ENCODE assay signal across 8 cellular contexts in genomic region chr17:27354051-27354490, GRCh38.
A peak's percentile ranks its signal among the peaks of the same experiment; 100 is the strongest.
DNase-seq lines count a peak whose midpoint lies in the region; ATAC-seq, FAIRE-seq and TF ChIP-seq lines count a peak whose summit lies in the region.

No MANE protein-coding gene starts in this region.

- peak overlapping the region; percentile 70 for H3K9ac ChIP-seq in keratinocyte (ENCODE audit: control insufficient read depth, extremely low read depth, insufficient read depth, low read length)

- H3K27ac ChIP-seq in keratinocyte (ENCODE audit: control insufficient read depth, insufficient read depth, low read length), result peak overlapping the region; percentile 84
- H3K27ac ChIP-seq in testis, result peak overlapping the region; percentile 73 to 93

- H2AFZ ChIP-seq in keratinocyte (ENCODE audit: control insufficient read depth, low read length), result peak overlapping the region; percentile 93

- no peak for DNase-seq in activated CD8-positive, alpha-beta memory T cell treated with anti-CD3 and anti-CD28 coated beads, Interleukin-2, amount 10 ng/mL, durations not matched to agents 7 days and 5 days
- no peak for DNase-seq in activated CD8-positive, alpha-beta memory T cell treated with anti-CD3 and anti-CD28 coated beads, Interleukin-2, amount 50 U/mL, for 48 hours
- no peak for DNase-seq in activated T-helper 1 cell treated with anti-CD3 and anti-CD28 coated beads, Interleukin-12 subunit alpha, Interleukin-12 subunit beta, Interleukin-2, Interleukin-4 antibody, amounts not matched to agents 30 ng/mL and 10 ng/mL and 1 ng/mL, durations not matched to agents 14 hours and 24 hours and 36 hours (ENCODE audit: low spot score)
- DNase-seq in keratinocyte (ENCODE audit: low read depth, low spot score), result no peak
- no peak for DNase-seq in testis
- no peak for DNase-seq in NCI-H446 (lab: John Stamatoyannopoulos, UW)
- no peak for DNase-seq in dermis blood vessel endothelial cell
- DNase-seq in activated CD4-positive, alpha-beta T cell treated with anti-CD3 and anti-CD28 coated beads, Interleukin-2, amount 50 U/mL, for 48 hours, result no peak

- TF ChIP-seq CTCF in keratinocyte (optimal IDR thresholded peaks at IDR 0.05 in 1 of 3, IDR thresholded peaks at IDR 0.05 in 1 of 3, conservative IDR thresholded peaks at IDR 0.05 in 1 of 3; ENCODE audit: extremely low read depth in 1 of 3, insufficient read depth in 2 of 3, low read length in 3 of 3) (no peak), testis (IDR thresholded peaks at IDR 0.05) (peak in 1 of 3 experiments; percentile 3)

- peak overlapping the region; percentile 79 to 88 (median 82) for H3K4me3 ChIP-seq in keratinocyte (ENCODE audit: control insufficient read depth in 2 of 3, extremely low read depth in 1 of 3, insufficient read depth in 2 of 3, low read depth in 1 of 3, low read length in 3 of 3)
- peak overlapping the region; percentile 65 to 69 for H3K4me3 ChIP-seq in testis

- peak overlapping the region; percentile 80 for H3K4me3 Mint-ChIP-seq in activated CD8-positive, alpha-beta memory T cell treated with anti-CD3 and anti-CD28 coated beads, Interleukin-2, amount 10 ng/mL, durations not matched to agents 7 days and 5 days
- peak overlapping the region; percentile 81 for H3K4me3 Mint-ChIP-seq in activated T-helper 1 cell treated with anti-CD3 and anti-CD28 coated beads, Interleukin-12 subunit alpha, Interleukin-12 subunit beta, Interleukin-2, Interleukin-4 antibody, amounts not matched to agents 30 ng/mL and 10 ng/mL and 1 ng/mL, durations not matched to agents 14 hours and 24 hours and 36 hours

- peaks cover 2% of the 10 kb centered on the region for H3K79me2 ChIP-seq in keratinocyte (ENCODE audit: control insufficient read depth, insufficient read depth, low read length)

- H3K27me3 Mint-ChIP-seq in activated CD8-positive, alpha-beta memory T cell treated with anti-CD3 and anti-CD28 coated beads, Interleukin-2, amount 10 ng/mL, durations not matched to agents 7 days and 5 days, result no peaks in the 10 kb centered on the region
- no peaks in the 10 kb centered on the region for H3K27me3 Mint-ChIP-seq in activated T-helper 1 cell treated with anti-CD3 and anti-CD28 coated beads, Interleukin-12 subunit alpha, Interleukin-12 subunit beta, Interleukin-2, Interleukin-4 antibody, amounts not matched to agents 30 ng/mL and 10 ng/mL and 1 ng/mL, durations not matched to agents 14 hours and 24 hours and 36 hours (ENCODE audit: insufficient read depth)

- H3K9me1 ChIP-seq in keratinocyte (ENCODE audit: control insufficient read depth, extremely low read depth, insufficient read depth, low read length), result no peaks in the 10 kb centered on the region

- 16 to 22% methylated on average over 12 to 19 of the region's 19 CpGs for WGBS in testis, 2 donors

- CTCF ChIA-PET in activated CD8-positive, alpha-beta memory T cell treated with anti-CD3 and anti-CD28 coated beads, Interleukin-2, amount 10 ng/mL, durations not matched to agents 7 days and 5 days (lab: Charles Lee), result interaction anchor here (0.6 to 7.9 kb wide), 31 partner anchors 9 to 442 kb away, joined by 3 to 124 read pairs (median 3); partner anchors contain the start of gene KSR1

- H3K4me1 Mint-ChIP-seq in activated CD8-positive, alpha-beta memory T cell treated with anti-CD3 and anti-CD28 coated beads, Interleukin-2, amount 10 ng/mL, durations not matched to agents 7 days and 5 days, result peaks cover 27% of the 10 kb centered on the region
- H3K4me1 Mint-ChIP-seq in activated T-helper 1 cell treated with anti-CD3 and anti-CD28 coated beads, Interleukin-12 subunit alpha, Interleukin-12 subunit beta, Interleukin-2, Interleukin-4 antibody, amounts not matched to agents 30 ng/mL and 10 ng/mL and 1 ng/mL, durations not matched to agents 14 hours and 24 hours and 36 hours (ENCODE audit: low read depth), result peaks cover 45% of the 10 kb centered on the region

- no peaks in the 10 kb centered on the region for H3K36me3 ChIP-seq in keratinocyte (ENCODE audit: control insufficient read depth in 2 of 2, extremely low read depth in 1 of 2, insufficient read depth in 2 of 2, low read length in 2 of 2)
- no peaks in the 10 kb centered on the region for H3K36me3 ChIP-seq in testis (ENCODE audit: low read depth, missing control alignments)

- peak overlapping the region; percentile 49 for H3K27ac Mint-ChIP-seq in activated CD8-positive, alpha-beta memory T cell treated with anti-CD3 and anti-CD28 coated beads, Interleukin-2, amount 10 ng/mL, durations not matched to agents 7 days and 5 days
- H3K27ac Mint-ChIP-seq in activated T-helper 1 cell treated with anti-CD3 and anti-CD28 coated beads, Interleukin-12 subunit alpha, Interleukin-12 subunit beta, Interleukin-2, Interleukin-4 antibody, amounts not matched to agents 30 ng/mL and 10 ng/mL and 1 ng/mL, durations not matched to agents 14 hours and 24 hours and 36 hours, result peak overlapping the region; percentile 55

- no peaks in the 10 kb centered on the region for H4K20me1 ChIP-seq in keratinocyte (ENCODE audit: control insufficient read depth, extremely low read depth, insufficient read depth, low read length)

- no peaks in the 10 kb centered on the region for H3K27me3 ChIP-seq in keratinocyte (ENCODE audit: control insufficient read depth, extremely low read depth, insufficient read depth, low read length)
- no peaks in the 10 kb centered on the region for H3K27me3 ChIP-seq in testis

- no peak for FAIRE-seq in keratinocyte (lab: Jason Lieb, UNC)

- TF ChIP-seq POLR2A in testis (IDR thresholded peaks at IDR 0.05), result no peak

- peak overlapping the region; percentile 89 for H3K4me2 ChIP-seq in keratinocyte (ENCODE audit: control insufficient read depth, extremely low read depth, insufficient read depth, low read depth, low read length)

- H3K9me3 ChIP-seq in keratinocyte (ENCODE audit: control insufficient read depth, low read depth, low read length) (no peaks in the 10 kb centered on the region), testis (no peaks in the 10 kb centered on the region)

- no peaks in the 10 kb centered on the region for H3K9me3 Mint-ChIP-seq in activated CD8-positive, alpha-beta memory T cell treated with anti-CD3 and anti-CD28 coated beads, Interleukin-2, amount 10 ng/mL, durations not matched to agents 7 days and 5 days (ENCODE audit: low read depth)
- no peaks in the 10 kb centered on the region for H3K9me3 Mint-ChIP-seq in activated T-helper 1 cell treated with anti-CD3 and anti-CD28 coated beads, Interleukin-12 subunit alpha, Interleukin-12 subunit beta, Interleukin-2, Interleukin-4 antibody, amounts not matched to agents 30 ng/mL and 10 ng/mL and 1 ng/mL, durations not matched to agents 14 hours and 24 hours and 36 hours

- intact Hi-C loops in activated T-helper 1 cell treated with anti-CD3 and anti-CD28 coated beads, Interleukin-12 subunit alpha, Interleukin-12 subunit beta, Interleukin-2, Interleukin-4 antibody, amounts not matched to agents 30 ng/mL and 10 ng/mL and 1 ng/mL, durations not matched to agents 14 hours and 24 hours and 36 hours (cut with micrococcal nuclease), result loop anchor here (1.0 to 5.0 kb wide), 5 partner anchors 27 to 297 kb away; partner anchors contain the start of gene KSR1
- intact Hi-C loops in testis (cut with DNase I; ENCODE audit: low total_unique reads), result loop anchor here (10.0 kb wide), 1 partner anchor 241 kb away; no protein-coding TSS in a partner anchor

- no peak for ATAC-seq in activated CD8-positive, alpha-beta memory T cell treated with anti-CD3 and anti-CD28 coated beads, Interleukin-2, amount 10 ng/mL, durations not matched to agents 7 days and 5 days

- H3K36me3 Mint-ChIP-seq in activated CD8-positive, alpha-beta memory T cell treated with anti-CD3 and anti-CD28 coated beads, Interleukin-2, amount 10 ng/mL, durations not matched to agents 7 days and 5 days, result no peaks in the 10 kb centered on the region
- no peaks in the 10 kb centered on the region for H3K36me3 Mint-ChIP-seq in activated T-helper 1 cell treated with anti-CD3 and anti-CD28 coated beads, Interleukin-12 subunit alpha, Interleukin-12 subunit beta, Interleukin-2, Interleukin-4 antibody, amounts not matched to agents 30 ng/mL and 10 ng/mL and 1 ng/mL, durations not matched to agents 14 hours and 24 hours and 36 hours (ENCODE audit: low read depth)

- H3K4me1 ChIP-seq in keratinocyte (ENCODE audit: control insufficient read depth, extremely low read depth, insufficient read depth, low read length), result peaks cover 17% of the 10 kb centered on the region
- H3K4me1 ChIP-seq in testis, result peaks cover 4% of the 10 kb centered on the region

- dilution Hi-C loops in keratinocyte (cut with MboI; ENCODE audit: extremely low pct_ligation_motif_present, low sequenced_read_pairs), result no loop called here
